In the genomic region with DNA sequence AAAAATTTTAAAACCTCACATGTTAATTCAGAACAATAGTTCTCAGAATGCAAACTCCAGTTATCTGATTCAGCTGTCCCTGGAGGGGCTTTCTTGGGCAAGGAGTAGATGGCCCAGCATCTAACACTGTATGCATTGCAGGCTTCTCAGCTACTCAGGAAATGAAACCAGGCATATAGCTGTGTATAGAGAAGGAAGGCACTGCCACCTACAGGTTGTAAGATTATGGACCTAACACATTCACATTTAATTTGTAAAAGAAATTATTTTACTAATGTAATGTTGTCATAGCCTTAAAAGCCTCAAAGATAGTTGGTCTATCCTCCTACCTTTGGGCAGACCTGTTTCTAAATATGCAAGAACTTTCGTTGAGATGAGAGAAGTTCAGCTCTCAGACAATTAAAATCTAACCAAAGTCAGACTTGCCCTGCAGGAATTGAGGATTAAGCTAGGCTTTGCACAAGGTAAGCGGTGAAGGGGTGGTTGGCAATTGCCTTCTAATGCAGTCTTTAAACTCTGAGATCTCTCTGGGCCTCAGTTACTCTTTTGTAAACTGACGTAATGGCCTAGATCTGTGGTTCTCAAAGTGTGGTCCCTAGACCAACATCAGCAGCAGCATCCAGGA, we compare ENCODE assay signal across 8 cellular contexts.
A peak's percentile ranks its signal among the peaks of the same experiment; 100 is the strongest.
DNase-seq lines count a peak whose midpoint lies in the region; ATAC-seq and TF ChIP-seq lines count a peak whose summit lies in the region.

No MANE protein-coding gene starts in this region.

- no peaks in the 10 kb centered on the region for H3K4me1 Mint-ChIP-seq in activated naive CD4-positive, alpha-beta T cell treated with anti-CD3 and anti-CD28 coated beads for 36 hours (ENCODE audit: low read depth)
- H3K4me1 Mint-ChIP-seq in type B pancreatic cell (ENCODE audit: unreplicated experiment) = peaks cover 13% of the 10 kb centered on the region

- peak; percentile 40 for DNase-seq in activated naive CD4-positive, alpha-beta T cell treated with anti-CD3 and anti-CD28 coated beads for 36 hours
- DNase-seq in activated naive CD4-positive, alpha-beta T cell treated with Interleukin-2 at 50 U/mL for 16 hours = no peak
- peak; percentile 15 for DNase-seq in HuH-7 (ENCODE audit: low spot score)
- peak; percentile 36 for DNase-seq in NT2/D1 (ENCODE audit: low read depth, low spot score)
- peak; percentile 70 for DNase-seq in cerebellar cortex (ENCODE audit: low spot score)
- DNase-seq in left lobe of liver (ENCODE audit: low spot score) = no peak
- DNase-seq in type B pancreatic cell (ENCODE audit: extremely low spot score, unreplicated experiment) = no peak

- no peak overlapping the region for H3K9ac ChIP-seq in NT2/D1 (ENCODE audit: insufficient read length, low read depth)

- intact Hi-C loops in activated naive CD4-positive, alpha-beta T cell treated with anti-CD3 and anti-CD28 coated beads for 36 hours (cut with micrococcal nuclease) = loop anchor here (1.0 to 5.0 kb wide), 6 partner anchors 262 to 1675 kb away; no protein-coding TSS in a partner anchor

- H3K27ac Mint-ChIP-seq in activated naive CD4-positive, alpha-beta T cell treated with anti-CD3 and anti-CD28 coated beads for 36 hours = no peak overlapping the region
- H3K27ac Mint-ChIP-seq in type B pancreatic cell = no peak overlapping the region

- CTCF ChIA-PET in activated naive CD4-positive, alpha-beta T cell treated with anti-CD3 and anti-CD28 coated beads for 36 hours (lab: Charles Lee) = interaction anchor here (0.5 to 1.9 kb wide), 8 partner anchors 12 to 792 kb away, joined by 3 to 19 read pairs (median 4); no protein-coding TSS in a partner anchor

- no peaks in the 10 kb centered on the region for H3K27me3 ChIP-seq in NT2/D1 (ENCODE audit: insufficient read depth, insufficient read length)

- H3K36me3 Mint-ChIP-seq in activated naive CD4-positive, alpha-beta T cell treated with anti-CD3 and anti-CD28 coated beads for 36 hours (ENCODE audit: low read depth) = no peaks in the 10 kb centered on the region
- no peaks in the 10 kb centered on the region for H3K36me3 Mint-ChIP-seq in type B pancreatic cell

- H3K4me1 ChIP-seq in NT2/D1 (ENCODE audit: insufficient read depth, insufficient read length) = no peaks in the 10 kb centered on the region

- H3K27me3 Mint-ChIP-seq in activated naive CD4-positive, alpha-beta T cell treated with anti-CD3 and anti-CD28 coated beads for 36 hours (ENCODE audit: low read depth) = peaks cover 3% of the 10 kb centered on the region
- no peaks in the 10 kb centered on the region for H3K27me3 Mint-ChIP-seq in type B pancreatic cell

- peak; percentile 92 for ATAC-seq in GM21786 (IDR thresholded peaks at IDR 0.05; ENCODE audit: unreplicated experiment)
- peak; percentile 88 for ATAC-seq in left lobe of liver

- TF ChIP-seq CTCF in type B pancreatic cell (conservative IDR thresholded peaks at IDR 0.05) = peak; percentile 92

- H3K9me3 Mint-ChIP-seq in activated naive CD4-positive, alpha-beta T cell treated with anti-CD3 and anti-CD28 coated beads for 36 hours = no peaks in the 10 kb centered on the region
- no peaks in the 10 kb centered on the region for H3K9me3 Mint-ChIP-seq in type B pancreatic cell

- H3K36me3 ChIP-seq in NT2/D1 (ENCODE audit: insufficient read depth, insufficient read length, low read length) = no peaks in the 10 kb centered on the region

- H3K9me3 ChIP-seq in NT2/D1 (ENCODE audit: insufficient read depth, low read length) = no peaks in the 10 kb centered on the region

- no peak overlapping the region for H3K4me3 ChIP-seq in NT2/D1 (ENCODE audit: insufficient read length, low read depth)

- no peak overlapping the region for H3K4me3 Mint-ChIP-seq in activated naive CD4-positive, alpha-beta T cell treated with anti-CD3 and anti-CD28 coated beads for 36 hours
- H3K4me3 Mint-ChIP-seq in type B pancreatic cell = no peak overlapping the region

Comparison
In these comparisons a context has a peak if more than half of its experiments do, and no peak if none do; other contexts are left out.
1. DNase-seq: peak in activated naive CD4-positive, alpha-beta T cell treated with anti-CD3 and anti-CD28 coated beads for 36 hours (single experiment), HuH-7 (single experiment), NT2/D1 (single experiment) and cerebellar cortex (single experiment); none in activated naive CD4-positive, alpha-beta T cell treated with Interleukin-2 at 50 U/mL for 16 hours (single experiment), left lobe of liver (single experiment) and type B pancreatic cell (single experiment).